ENCODE assay signal across 1 cellular context in genomic region chr2:73269686-73270465, GRCh38.
TF ChIP-seq lines count a peak whose summit lies in the region.

No MANE protein-coding gene starts in this region.

TF ChIP-seq in GM23338, 12 proteins besides CTCF, POLR2A, EP300 and RAD21:
- TF ChIP-seq EZH2 (IDR thresholded peaks at IDR 0.05; ENCODE audit: low read depth, unreplicated experiment) = no peak
- no peak for TF ChIP-seq JUNB (IDR thresholded peaks at IDR 0.05; ENCODE audit: unreplicated experiment)
- TF ChIP-seq ZNF114 (CRISPR knock-in tag; IDR thresholded peaks at IDR 0.05) = no peak
- TF ChIP-seq, protein P1, sequence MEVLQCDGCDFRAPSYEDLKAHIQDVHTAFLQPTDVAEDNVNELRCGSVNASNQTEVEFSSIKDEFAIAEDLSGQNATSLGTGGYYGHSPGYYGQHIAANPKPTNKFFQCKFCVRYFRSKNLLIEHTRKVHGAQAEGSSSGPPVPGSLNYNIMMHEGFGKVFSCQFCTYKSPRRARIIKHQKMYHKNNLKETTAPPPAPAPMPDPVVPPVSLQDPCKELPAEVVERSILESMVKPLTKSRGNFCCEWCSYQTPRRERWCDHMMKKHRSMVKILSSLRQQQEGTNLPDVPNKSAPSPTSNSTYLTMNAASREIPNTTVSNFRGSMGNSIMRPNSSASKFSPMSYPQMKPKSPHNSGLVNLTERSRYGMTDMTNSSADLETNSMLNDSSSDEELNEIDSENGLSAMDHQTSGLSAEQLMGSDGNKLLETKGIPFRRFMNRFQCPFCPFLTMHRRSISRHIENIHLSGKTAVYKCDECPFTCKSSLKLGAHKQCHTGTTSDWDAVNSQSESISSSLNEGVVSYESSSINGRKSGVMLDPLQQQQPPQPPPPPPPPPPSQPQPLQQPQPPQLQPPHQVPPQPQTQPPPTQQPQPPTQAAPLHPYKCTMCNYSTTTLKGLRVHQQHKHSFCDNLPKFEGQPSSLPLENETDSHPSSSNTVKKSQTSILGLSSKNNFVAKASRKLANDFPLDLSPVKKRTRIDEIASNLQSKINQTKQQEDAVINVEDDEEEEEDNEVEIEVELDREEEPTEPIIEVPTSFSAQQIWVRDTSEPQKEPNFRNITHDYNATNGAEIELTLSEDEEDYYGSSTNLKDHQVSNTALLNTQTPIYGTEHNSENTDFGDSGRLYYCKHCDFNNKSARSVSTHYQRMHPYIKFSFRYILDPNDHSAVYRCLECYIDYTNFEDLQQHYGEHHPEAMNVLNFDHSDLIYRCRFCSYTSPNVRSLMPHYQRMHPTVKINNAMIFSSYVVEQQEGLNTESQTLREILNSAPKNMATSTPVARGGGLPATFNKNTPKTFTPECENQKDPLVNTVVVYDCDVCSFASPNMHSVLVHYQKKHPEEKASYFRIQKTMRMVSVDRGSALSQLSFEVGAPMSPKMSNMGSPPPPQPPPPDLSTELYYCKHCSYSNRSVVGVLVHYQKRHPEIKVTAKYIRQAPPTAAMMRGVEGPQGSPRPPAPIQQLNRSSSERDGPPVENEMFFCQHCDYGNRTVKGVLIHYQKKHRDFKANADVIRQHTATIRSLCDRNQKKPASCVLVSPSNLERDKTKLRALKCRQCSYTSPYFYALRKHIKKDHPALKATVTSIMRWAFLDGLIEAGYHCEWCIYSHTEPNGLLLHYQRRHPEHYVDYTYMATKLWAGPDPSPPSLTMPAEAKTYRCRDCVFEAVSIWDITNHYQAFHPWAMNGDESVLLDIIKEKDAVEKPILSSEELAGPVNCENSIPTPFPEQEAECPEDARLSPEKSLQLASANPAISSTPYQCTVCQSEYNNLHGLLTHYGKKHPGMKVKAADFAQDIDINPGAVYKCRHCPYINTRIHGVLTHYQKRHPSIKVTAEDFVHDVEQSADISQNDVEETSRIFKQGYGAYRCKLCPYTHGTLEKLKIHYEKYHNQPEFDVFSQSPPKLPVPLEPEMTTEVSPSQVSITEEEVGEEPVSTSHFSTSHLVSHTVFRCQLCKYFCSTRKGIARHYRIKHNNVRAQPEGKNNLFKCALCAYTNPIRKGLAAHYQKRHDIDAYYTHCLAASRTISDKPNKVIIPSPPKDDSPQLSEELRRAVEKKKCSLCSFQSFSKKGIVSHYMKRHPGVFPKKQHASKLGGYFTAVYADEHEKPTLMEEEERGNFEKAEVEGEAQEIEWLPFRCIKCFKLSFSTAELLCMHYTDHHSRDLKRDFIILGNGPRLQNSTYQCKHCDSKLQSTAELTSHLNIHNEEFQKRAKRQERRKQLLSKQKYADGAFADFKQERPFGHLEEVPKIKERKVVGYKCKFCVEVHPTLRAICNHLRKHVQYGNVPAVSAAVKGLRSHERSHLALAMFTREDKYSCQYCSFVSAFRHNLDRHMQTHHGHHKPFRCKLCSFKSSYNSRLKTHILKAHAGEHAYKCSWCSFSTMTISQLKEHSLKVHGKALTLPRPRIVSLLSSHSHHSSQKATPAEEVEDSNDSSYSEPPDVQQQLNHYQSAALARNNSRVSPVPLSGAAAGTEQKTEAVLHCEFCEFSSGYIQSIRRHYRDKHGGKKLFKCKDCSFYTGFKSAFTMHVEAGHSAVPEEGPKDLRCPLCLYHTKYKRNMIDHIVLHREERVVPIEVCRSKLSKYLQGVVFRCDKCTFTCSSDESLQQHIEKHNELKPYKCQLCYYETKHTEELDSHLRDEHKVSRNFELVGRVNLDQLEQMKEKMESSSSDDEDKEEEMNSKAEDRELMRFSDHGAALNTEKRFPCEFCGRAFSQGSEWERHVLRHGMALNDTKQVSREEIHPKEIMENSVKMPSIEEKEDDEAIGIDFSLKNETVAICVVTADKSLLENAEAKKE (CRISPR knock-in tag; IDR thresholded peaks at IDR 0.05) = no peak
- TF ChIP-seq STAT1 (IDR thresholded peaks at IDR 0.05; ENCODE audit: unreplicated experiment) = no peak
- no peak for TF ChIP-seq EZH2phosphoT487 (IDR thresholded peaks at IDR 0.05; ENCODE audit: unreplicated experiment)
- TF ChIP-seq ZNF331 (CRISPR knock-in tag; IDR thresholded peaks at IDR 0.05; ENCODE audit: low read depth) = no peak
- TF ChIP-seq, protein P2, sequence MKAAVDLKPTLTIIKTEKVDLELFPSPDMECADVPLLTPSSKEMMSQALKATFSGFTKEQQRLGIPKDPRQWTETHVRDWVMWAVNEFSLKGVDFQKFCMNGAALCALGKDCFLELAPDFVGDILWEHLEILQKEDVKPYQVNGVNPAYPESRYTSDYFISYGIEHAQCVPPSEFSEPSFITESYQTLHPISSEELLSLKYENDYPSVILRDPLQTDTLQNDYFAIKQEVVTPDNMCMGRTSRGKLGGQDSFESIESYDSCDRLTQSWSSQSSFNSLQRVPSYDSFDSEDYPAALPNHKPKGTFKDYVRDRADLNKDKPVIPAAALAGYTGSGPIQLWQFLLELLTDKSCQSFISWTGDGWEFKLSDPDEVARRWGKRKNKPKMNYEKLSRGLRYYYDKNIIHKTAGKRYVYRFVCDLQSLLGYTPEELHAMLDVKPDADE (IDR thresholded peaks at IDR 0.05) = no peak
- no peak for TF ChIP-seq REST (IDR thresholded peaks at IDR 0.05; ENCODE audit: unreplicated experiment)
- TF ChIP-seq POLR2AphosphoS5 (IDR thresholded peaks at IDR 0.05; ENCODE audit: low read depth) = no peak
- TF ChIP-seq NANOG (IDR thresholded peaks at IDR 0.05; ENCODE audit: borderline replicate concordance) = no peak
- no peak for TF ChIP-seq CREB1 (CRISPR knock-in tag; IDR thresholded peaks at IDR 0.05; ENCODE audit: low read depth)
